ENCODE assay signal across 7 cellular contexts in the genomic region with DNA sequence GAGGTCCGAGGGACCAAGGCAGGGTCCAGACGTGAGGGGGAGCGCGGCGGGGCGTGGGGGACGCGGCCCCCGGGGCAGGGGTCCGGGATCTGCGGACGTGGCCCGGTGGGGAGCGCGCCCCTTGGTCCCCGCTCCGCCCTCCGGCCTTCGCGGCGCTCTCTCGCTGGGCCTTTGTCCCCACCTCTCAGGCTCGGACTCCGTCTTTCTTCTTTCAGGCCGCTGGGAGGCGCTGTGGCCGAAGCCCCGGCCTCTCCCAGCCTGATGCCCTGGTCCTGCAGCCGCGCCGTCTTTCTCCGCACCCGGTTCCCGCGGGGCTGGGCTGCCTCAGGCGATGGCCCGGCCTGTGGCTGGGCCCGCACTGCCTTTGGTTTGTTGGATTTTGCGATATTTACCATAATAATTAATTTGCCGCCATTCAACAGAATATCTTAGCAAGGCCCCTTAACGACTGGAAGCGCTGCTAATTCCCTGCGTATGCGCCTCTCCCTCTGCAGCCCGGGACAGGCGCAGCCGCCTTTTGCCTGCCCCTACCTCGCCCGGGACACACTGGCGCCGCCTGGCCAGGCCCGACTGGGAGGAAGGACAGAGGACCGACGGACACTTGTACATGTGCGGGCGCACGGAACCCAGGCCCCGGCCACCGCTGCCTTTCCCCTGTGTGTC.
DNase-seq lines count a peak whose midpoint lies in the region; ATAC-seq lines count a peak whose summit lies in the region.

No MANE protein-coding gene starts in this region.

- no peak overlapping the region for H3K27ac Mint-ChIP-seq in stimulated activated naive CD8-positive, alpha-beta T cell treated with anti-CD3 and anti-CD28 coated beads, Interleukin-15, Interleukin-2, amounts not matched to agents 100 ng/mL and 50 ng/mL, for 24 hours

- H3K4me3 Mint-ChIP-seq in stimulated activated naive CD8-positive, alpha-beta T cell treated with anti-CD3 and anti-CD28 coated beads, Interleukin-15, Interleukin-2, amounts not matched to agents 100 ng/mL and 50 ng/mL, for 24 hours = peak overlapping the region; percentile 35

- ATAC-seq in HG02642 (IDR thresholded peaks at IDR 0.05; ENCODE audit: poor library complexity, unreplicated experiment) (peak; percentile 62), HG03457 (IDR thresholded peaks at IDR 0.05; ENCODE audit: unreplicated experiment) (no peak)

- peaks cover 82% of the 10 kb centered on the region for H3K27me3 Mint-ChIP-seq in stimulated activated naive CD8-positive, alpha-beta T cell treated with anti-CD3 and anti-CD28 coated beads, Interleukin-15, Interleukin-2, amounts not matched to agents 100 ng/mL and 50 ng/mL, for 24 hours

- H3K36me3 Mint-ChIP-seq in stimulated activated naive CD8-positive, alpha-beta T cell treated with anti-CD3 and anti-CD28 coated beads, Interleukin-15, Interleukin-2, amounts not matched to agents 100 ng/mL and 50 ng/mL, for 24 hours (ENCODE audit: low read depth) = no peaks in the 10 kb centered on the region

- H3K4me1 Mint-ChIP-seq in stimulated activated naive CD8-positive, alpha-beta T cell treated with anti-CD3 and anti-CD28 coated beads, Interleukin-15, Interleukin-2, amounts not matched to agents 100 ng/mL and 50 ng/mL, for 24 hours (ENCODE audit: low read depth) = peaks cover 21% of the 10 kb centered on the region

- DNase-seq in GM03348 (ENCODE audit: low spot score) = peak; percentile 92
- peak; percentile 27 for DNase-seq in NOMO-1 treated with dmso at 0.1 percent for 144 hours (lab: John Stamatoyannopoulos, UW; ENCODE audit: unreplicated experiment)
- DNase-seq in cerebellar cortex (ENCODE audit: low spot score) = peak; percentile 51
- DNase-seq in left kidney (ENCODE audit: low read depth, low spot score) = peak; percentile 90

- H3K9me3 Mint-ChIP-seq in stimulated activated naive CD8-positive, alpha-beta T cell treated with anti-CD3 and anti-CD28 coated beads, Interleukin-15, Interleukin-2, amounts not matched to agents 100 ng/mL and 50 ng/mL, for 24 hours = no peaks in the 10 kb centered on the region

Comparison
In these comparisons a context has a peak if more than half of its experiments do, and no peak if none do; other contexts are left out.
1. DNase-seq: peak in every context shown above with its lines; median percentile 92 in GM03348; 90 in left kidney; 51 in cerebellar cortex; 27 in NOMO-1 treated with dmso at 0.1 percent for 144 hours.